24 cellular contexts compared by ENCODE assay signal in genomic region chr2:159680692-159681091, GRCh38.
"Had no signal": no experiment of that assay in that cellular context is flagged by ENCODE, and none has a peak within 500 bp of the region (broad histone marks: within the 10 kb centered on the region; RNA-seq: fewer than 3 reads in every experiment).

No MANE protein-coding gene starts in this region.

- H3K27me3 ChIP-seq: stomach, suprapubic skin, testis, thyroid gland, tibial artery, tibial nerve, transverse colon, upper lobe of left lung, upper lobe of right lung, uterus, vagina had no signal

- H3K4me3 ChIP-seq: stomach, suprapubic skin, testis, thoracic aorta, thyroid gland, tibial artery, tibial nerve, transverse colon, upper lobe of left lung, upper lobe of right lung, uterus, vagina had no signal

- H3K27ac ChIP-seq: stomach, suprapubic skin, testis, thoracic aorta, thyroid gland, tibial artery, tibial nerve, transverse colon, upper lobe of left lung, upper lobe of right lung, uterus, vagina had no signal

- H3K9me3 ChIP-seq: stomach, suprapubic skin, testis, thoracic aorta, thyroid gland, tibial artery, tibial nerve, transverse colon, upper lobe of left lung, upper lobe of right lung, uterus, vagina had no signal

- DNase-seq: stimulated activated CD4-positive, alpha-beta T cell treated with anti-CD3 and anti-CD28 coated beads, Interleukin-2, amount 100 ng/mL, for 48 hours; stimulated activated CD4-positive, alpha-beta T cell treated with anti-CD3 and anti-CD28 coated beads, Interleukin-4, amount 100 ng/mL, for 1 hour; stimulated activated CD4-positive, alpha-beta T cell treated with anti-CD3 and anti-CD28 coated beads, Interleukin-4, amount 100 ng/mL, for 24 hours; stimulated activated CD4-positive, alpha-beta T cell treated with anti-CD3 and anti-CD28 coated beads, Interleukin-4, amount 100 ng/mL, for 4 hours; stimulated activated CD8-positive, alpha-beta memory T cell treated with anti-CD3 and anti-CD28 coated beads, Interleukin-4, amount 100 ng/mL, for 48 hours; stimulated activated naive B cell treated with anti-CD40 and anti-IgM and Interleukin-4, amounts not matched to agents 10 μg/mL and 1 μg/mL and 100 μg/mL, for 72 hours; stimulated activated naive CD4-positive, alpha-beta T cell; stimulated activated naive CD4-positive, alpha-beta T cell treated with Interleukin-2 at 50 U/mL for 16 hours; stimulated activated naive CD8-positive, alpha-beta T cell treated with anti-CD3 and anti-CD28 coated beads, Interleukin-15, amount 100 ng/mL, for 72 hours; stimulated activated naive CD8-positive, alpha-beta T cell treated with anti-CD3 and anti-CD28 coated beads, Interleukin-15, Interleukin-2, amounts not matched to agents 100 U/mL and 50 U/mL, for 24 hours; stomach; substantia nigra; testis; thyroid gland; tibial artery; transverse colon; trophoblast cell; upper lobe of left lung; upper lobe of right lung; uterus had no signal

- H3K4me1 ChIP-seq: stomach, suprapubic skin, testis, thyroid gland, tibial nerve, transverse colon, upper lobe of left lung, upper lobe of right lung, uterus, vagina had no signal

- H3K36me3 ChIP-seq: stomach, suprapubic skin, thoracic aorta, thyroid gland, tibial artery, tibial nerve, transverse colon, upper lobe of left lung, upper lobe of right lung, vagina had no signal
